Comparison of ENCODE assay signal across 8 cellular contexts in genomic region chr4:99405433-99406115, GRCh38. TPM values are rescaled to one million over a fixed set of nuclear protein-coding genes. Genes with fewer than 3 reads are reported as not detected.
DNase-seq lines count a peak whose midpoint lies in the region; ATAC-seq and TF ChIP-seq lines count a peak whose summit lies in the region.

No MANE protein-coding gene starts in this region.

- peak; percentile 34 to 67 (median 40) for DNase-seq in CD8-positive, alpha-beta T cell
- DNase-seq in HFF-Myc (ENCODE audit: extremely low read depth, low read depth) = no peak
- peak; percentile 31 for DNase-seq in NCI-H526 treated with DMSO at 0.1 percent for 48 hours (lab: John Stamatoyannopoulos, UW)
- DNase-seq in activated CD4-positive, alpha-beta memory T cell treated with anti-CD3 and anti-CD28 coated beads, Interleukin-2, amount 10 ng/mL, durations not matched to agents 7 days and 5 days = peak; percentile 57
- DNase-seq in effector CD8-positive, alpha-beta T cell (lab: John Stamatoyannopoulos, UW) = peak; percentile 39
- DNase-seq in memory B cell (ENCODE audit: low spot score in 2 of 2) = peak; percentile 51 to 61
- DNase-seq in stimulated activated CD8-positive, alpha-beta memory T cell treated with anti-CD3 and anti-CD28 coated beads, Interleukin-7, amount 100 ng/mL, for 1 hour (ENCODE audit: low read depth in 2 of 2) = peak; percentile 4 to 38

- no peak overlapping the region for H3K4me3 Mint-ChIP-seq in CD8-positive, alpha-beta T cell
- no peak overlapping the region for H3K4me3 Mint-ChIP-seq in activated CD4-positive, alpha-beta memory T cell treated with anti-CD3 and anti-CD28 coated beads, Interleukin-2, amount 10 ng/mL, durations not matched to agents 7 days and 5 days
- H3K4me3 Mint-ChIP-seq in memory B cell = no peak overlapping the region

- no peak overlapping the region for H3K27ac Mint-ChIP-seq in CD8-positive, alpha-beta T cell
- no peak overlapping the region for H3K27ac Mint-ChIP-seq in activated CD4-positive, alpha-beta memory T cell treated with anti-CD3 and anti-CD28 coated beads, Interleukin-2, amount 10 ng/mL, durations not matched to agents 7 days and 5 days
- no peak overlapping the region for H3K27ac Mint-ChIP-seq in memory B cell

- no peaks in the 10 kb centered on the region for H3K4me1 ChIP-seq in CD8-positive, alpha-beta T cell (ENCODE audit: insufficient read depth, low read length)

- intact Hi-C loops in CD8-positive, alpha-beta T cell (cut with DNase I, micrococcal nuclease) = loop anchor here (1.0 to 5.0 kb wide), 9 partner anchors 287 to 1255 kb away; partner anchors contain the start of gene METAP1 (in 2 of the 2)

- POLR2A ChIA-PET in CD8-positive, alpha-beta T cell (lab: Charles Lee) = no interaction called here
- POLR2A ChIA-PET in activated CD4-positive, alpha-beta memory T cell treated with anti-CD3 and anti-CD28 coated beads, Interleukin-2, amount 10 ng/mL, durations not matched to agents 7 days and 5 days (lab: Charles Lee) = interaction anchor here (1.4 kb wide), 1 partner anchor 326 kb away, joined by 3 read pairs; no protein-coding TSS in a partner anchor

- H3K27me3 ChIP-seq in CD8-positive, alpha-beta T cell (ENCODE audit: insufficient read depth, low read length) = no peaks in the 10 kb centered on the region

- H3K36me3 Mint-ChIP-seq in CD8-positive, alpha-beta T cell = no peaks in the 10 kb centered on the region
- no peaks in the 10 kb centered on the region for H3K36me3 Mint-ChIP-seq in activated CD4-positive, alpha-beta memory T cell treated with anti-CD3 and anti-CD28 coated beads, Interleukin-2, amount 10 ng/mL, durations not matched to agents 7 days and 5 days (ENCODE audit: low read depth)
- no peaks in the 10 kb centered on the region for H3K36me3 Mint-ChIP-seq in memory B cell

- no peaks in the 10 kb centered on the region for H3K9me3 Mint-ChIP-seq in CD8-positive, alpha-beta T cell
- H3K9me3 Mint-ChIP-seq in activated CD4-positive, alpha-beta memory T cell treated with anti-CD3 and anti-CD28 coated beads, Interleukin-2, amount 10 ng/mL, durations not matched to agents 7 days and 5 days = no peaks in the 10 kb centered on the region
- H3K9me3 Mint-ChIP-seq in memory B cell = no peaks in the 10 kb centered on the region

- no peaks in the 10 kb centered on the region for H3K27me3 Mint-ChIP-seq in CD8-positive, alpha-beta T cell (ENCODE audit: low read depth)
- peaks cover 14% of the 10 kb centered on the region for H3K27me3 Mint-ChIP-seq in activated CD4-positive, alpha-beta memory T cell treated with anti-CD3 and anti-CD28 coated beads, Interleukin-2, amount 10 ng/mL, durations not matched to agents 7 days and 5 days
- no peaks in the 10 kb centered on the region for H3K27me3 Mint-ChIP-seq in memory B cell

- no peak overlapping the region for H3K27ac ChIP-seq in CD8-positive, alpha-beta T cell (ENCODE audit: low read depth, low read length)

- TF ChIP-seq CTCF in CD8-positive, alpha-beta T cell (IDR thresholded peaks at IDR 0.05) = peak; percentile 93
- peak; percentile 86 for TF ChIP-seq CTCF in HFF-Myc (IDR thresholded peaks at IDR 0.05; ENCODE audit: low read depth, low read length, missing control alignments)

- peak; percentile 70 for ATAC-seq in CD8-positive, alpha-beta T cell
- ATAC-seq in memory B cell (ENCODE audit: low read depth) = peak; percentile 56
- no peak for ATAC-seq in HG03520 (IDR thresholded peaks at IDR 0.05; ENCODE audit: unreplicated experiment)

- H3K4me1 Mint-ChIP-seq in CD8-positive, alpha-beta T cell (ENCODE audit: low read depth) = no peaks in the 10 kb centered on the region
- peaks cover 26% of the 10 kb centered on the region for H3K4me1 Mint-ChIP-seq in activated CD4-positive, alpha-beta memory T cell treated with anti-CD3 and anti-CD28 coated beads, Interleukin-2, amount 10 ng/mL, durations not matched to agents 7 days and 5 days
- H3K4me1 Mint-ChIP-seq in memory B cell = peaks cover 6% of the 10 kb centered on the region

- no peaks in the 10 kb centered on the region for H3K9me3 ChIP-seq in CD8-positive, alpha-beta T cell (ENCODE audit: low read length)

- H3K36me3 ChIP-seq in CD8-positive, alpha-beta T cell (ENCODE audit: insufficient read depth, low read length) = no peaks in the 10 kb centered on the region

- H3K4me3 ChIP-seq in CD8-positive, alpha-beta T cell (ENCODE audit: low read depth, low read length) = no peak overlapping the region
- H3K4me3 ChIP-seq in HFF-Myc (replicated peaks; ENCODE audit: low read depth, low read length) = no peak overlapping the region

- CTCF ChIA-PET in CD8-positive, alpha-beta T cell (lab: Charles Lee) = interaction anchor here (0.6 to 3.8 kb wide), 17 partner anchors 9 to 1256 kb away, joined by 3 to 15 read pairs (median 4); partner anchors contain the start of gene METAP1
- CTCF ChIA-PET in activated CD4-positive, alpha-beta memory T cell treated with anti-CD3 and anti-CD28 coated beads, Interleukin-2, amount 10 ng/mL, durations not matched to agents 7 days and 5 days (lab: Charles Lee) = interaction anchor here (0.9 to 3.9 kb wide), 9 partner anchors 18 to 1255 kb away, joined by 3 to 38 read pairs (median 5); partner anchors contain the start of gene METAP1

RNA-seq across cellular contexts. Expression of gene ADH7, which starts 29.6 kb away (rescaled TPM):
- total RNA-seq in CD8-positive, alpha-beta T cell = not detected
- not detected for total RNA-seq in activated CD4-positive, alpha-beta memory T cell treated with anti-CD3 and anti-CD28 coated beads, Interleukin-2, amount 10 ng/mL, durations not matched to agents 7 days and 5 days

RNA-seq across cellular contexts. Expression of gene ADH1C, which starts 53.0 kb away (rescaled TPM):
- not detected for total RNA-seq in CD8-positive, alpha-beta T cell
- not detected for total RNA-seq in activated CD4-positive, alpha-beta memory T cell treated with anti-CD3 and anti-CD28 coated beads, Interleukin-2, amount 10 ng/mL, durations not matched to agents 7 days and 5 days
